In genomic region chr20:61950631-61951010, GRCh38 we compare ENCODE assay signal across 1 cellular context.
TF ChIP-seq lines count a peak whose summit lies in the region.

No MANE protein-coding gene starts in this region.

TF ChIP-seq in GM23338, 12 proteins besides CTCF, POLR2A, EP300 and RAD21 (continued from another document):
- TF ChIP-seq, protein P1, sequence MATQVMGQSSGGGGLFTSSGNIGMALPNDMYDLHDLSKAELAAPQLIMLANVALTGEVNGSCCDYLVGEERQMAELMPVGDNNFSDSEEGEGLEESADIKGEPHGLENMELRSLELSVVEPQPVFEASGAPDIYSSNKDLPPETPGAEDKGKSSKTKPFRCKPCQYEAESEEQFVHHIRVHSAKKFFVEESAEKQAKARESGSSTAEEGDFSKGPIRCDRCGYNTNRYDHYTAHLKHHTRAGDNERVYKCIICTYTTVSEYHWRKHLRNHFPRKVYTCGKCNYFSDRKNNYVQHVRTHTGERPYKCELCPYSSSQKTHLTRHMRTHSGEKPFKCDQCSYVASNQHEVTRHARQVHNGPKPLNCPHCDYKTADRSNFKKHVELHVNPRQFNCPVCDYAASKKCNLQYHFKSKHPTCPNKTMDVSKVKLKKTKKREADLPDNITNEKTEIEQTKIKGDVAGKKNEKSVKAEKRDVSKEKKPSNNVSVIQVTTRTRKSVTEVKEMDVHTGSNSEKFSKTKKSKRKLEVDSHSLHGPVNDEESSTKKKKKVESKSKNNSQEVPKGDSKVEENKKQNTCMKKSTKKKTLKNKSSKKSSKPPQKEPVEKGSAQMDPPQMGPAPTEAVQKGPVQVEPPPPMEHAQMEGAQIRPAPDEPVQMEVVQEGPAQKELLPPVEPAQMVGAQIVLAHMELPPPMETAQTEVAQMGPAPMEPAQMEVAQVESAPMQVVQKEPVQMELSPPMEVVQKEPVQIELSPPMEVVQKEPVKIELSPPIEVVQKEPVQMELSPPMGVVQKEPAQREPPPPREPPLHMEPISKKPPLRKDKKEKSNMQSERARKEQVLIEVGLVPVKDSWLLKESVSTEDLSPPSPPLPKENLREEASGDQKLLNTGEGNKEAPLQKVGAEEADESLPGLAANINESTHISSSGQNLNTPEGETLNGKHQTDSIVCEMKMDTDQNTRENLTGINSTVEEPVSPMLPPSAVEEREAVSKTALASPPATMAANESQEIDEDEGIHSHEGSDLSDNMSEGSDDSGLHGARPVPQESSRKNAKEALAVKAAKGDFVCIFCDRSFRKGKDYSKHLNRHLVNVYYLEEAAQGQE (IDR thresholded peaks at IDR 0.05; ENCODE audit: unreplicated experiment), result no peak
- TF ChIP-seq ETS1 (IDR thresholded peaks at IDR 0.05) (no peak), CREB1 (CRISPR knock-in tag; IDR thresholded peaks at IDR 0.05; ENCODE audit: low read depth) (no peak), STAT1 (IDR thresholded peaks at IDR 0.05; ENCODE audit: unreplicated experiment) (no peak), JUNB (IDR thresholded peaks at IDR 0.05; ENCODE audit: unreplicated experiment) (no peak), POLR2AphosphoS5 (IDR thresholded peaks at IDR 0.05; ENCODE audit: low read depth) (no peak)
